9 cellular contexts compared by ENCODE assay signal in genomic region chr10:32981760-32982159, GRCh38. TPM values are rescaled to one million over a fixed set of nuclear protein-coding genes. Genes with fewer than 3 reads are reported as not detected.
DNase-seq lines count a peak whose midpoint lies in the region; ATAC-seq and TF ChIP-seq lines count a peak whose summit lies in the region.
"Had no signal": no experiment of that assay in that cellular context is flagged by ENCODE, and none has a peak within 500 bp of the region (broad histone marks: within the 10 kb centered on the region; RNA-seq: fewer than 3 reads in every experiment).

No MANE protein-coding gene starts in this region.

- H3K27ac Mint-ChIP-seq in Caco-2 (ENCODE audit: unreplicated experiment) (peak overlapping the region; percentile 97), neural crest cell (ENCODE audit: unreplicated experiment) (peak overlapping the region; percentile 85)

- TF ChIP-seq CTCF in Caco-2 (IDR thresholded peaks at IDR 0.05; ENCODE audit: insufficient read depth in 1 of 2, low read depth in 1 of 2, low read length in 1 of 2, severe bottlenecking in 1 of 2, unreplicated experiment in 1 of 2) = no peak
- no peak for TF ChIP-seq CTCF in RWPE2 (IDR thresholded peaks at IDR 0.05; ENCODE audit: poor library complexity, severe bottlenecking)
- TF ChIP-seq CTCF in neural crest cell (conservative IDR thresholded peaks at IDR 0.05) = no peak

- H3K36me3 Mint-ChIP-seq in Caco-2 (ENCODE audit: insufficient read depth, unreplicated experiment) (peaks cover 13% of the 10 kb centered on the region), neural crest cell (ENCODE audit: low read depth) (no peaks in the 10 kb centered on the region)
- H3K36me3 Mint-ChIP-seq: neural progenitor cell had no signal

- no peaks in the 10 kb centered on the region for H3K27me3 ChIP-seq in Caco-2 (replicated peaks; ENCODE audit: control insufficient read depth, insufficient read depth, low read length)
- no peaks in the 10 kb centered on the region for H3K27me3 ChIP-seq in RWPE2 (ENCODE audit: insufficient read depth, poor library complexity, severe bottlenecking)
- H3K27me3 ChIP-seq: neural progenitor cell had no signal

- H3K27me3 Mint-ChIP-seq in Caco-2 (ENCODE audit: insufficient read depth, unreplicated experiment) (no peaks in the 10 kb centered on the region), neural crest cell (ENCODE audit: low read depth) (no peaks in the 10 kb centered on the region)

- H3K4me1 ChIP-seq in Caco-2 (peaks cover 42% of the 10 kb centered on the region), RWPE2 (ENCODE audit: insufficient read depth, poor library complexity, severe bottlenecking) (peaks cover 55% of the 10 kb centered on the region)
- H3K4me1 ChIP-seq: neural progenitor cell had no signal

- ATAC-seq in RWPE2 (ENCODE audit: low read depth) (no peak), HG02623 (IDR thresholded peaks at IDR 0.05; ENCODE audit: unreplicated experiment) (no peak)

- H3K4me1 Mint-ChIP-seq in Caco-2 (ENCODE audit: low read depth, unreplicated experiment) = peaks cover 27% of the 10 kb centered on the region
- H3K4me1 Mint-ChIP-seq in neural crest cell = peaks cover 58% of the 10 kb centered on the region

- peak overlapping the region; percentile 98 for H3K27ac ChIP-seq in RWPE2 (ENCODE audit: poor library complexity, severe bottlenecking)
- H3K27ac ChIP-seq: neural progenitor cell had no signal

- no TSS peak for BruUV-seq in Caco-2 (replicated peaks; lab: Mats Ljungman, UMichigan)

- CTCF ChIA-PET in Caco-2 (lab: Charles Lee) = interaction anchor here (0.6 to 1.7 kb wide), 2 partner anchors 26 to 28 kb away, joined by 3 to 6 read pairs; no protein-coding TSS in a partner anchor

- H3K9me3 ChIP-seq in Caco-2 = no peaks in the 10 kb centered on the region
- H3K9me3 ChIP-seq in RWPE2 (ENCODE audit: severe bottlenecking) = no peaks in the 10 kb centered on the region

- H3K36me3 ChIP-seq in Caco-2 (ENCODE audit: control insufficient read depth, insufficient read depth, low read length) = no peaks in the 10 kb centered on the region
- H3K36me3 ChIP-seq in RWPE2 (ENCODE audit: low read depth) = no peaks in the 10 kb centered on the region
- H3K36me3 ChIP-seq: neural progenitor cell had no signal

- H3K4me3 Mint-ChIP-seq in Caco-2 (ENCODE audit: unreplicated experiment) (peak overlapping the region; percentile 94), neural crest cell (peak overlapping the region; percentile 90)

- H3K9me3 Mint-ChIP-seq in Caco-2 (ENCODE audit: unreplicated experiment) (no peaks in the 10 kb centered on the region), neural crest cell (no peaks in the 10 kb centered on the region)
- H3K9me3 Mint-ChIP-seq: neural progenitor cell had no signal

- H3K4me3 ChIP-seq in Caco-2 (ENCODE audit: low read depth, low read length) (no peak overlapping the region), RWPE2 (ENCODE audit: severe bottlenecking) (no peak overlapping the region)

- intact Hi-C loops in Caco-2 (cut with micrococcal nuclease; ENCODE audit: unreplicated experiment) = no loop called here

- DNase-seq in Caco-2 (peak; percentile 48 to 59), RWPE2 (ENCODE audit: low spot score) (no peak), fibroblast of gingiva (ENCODE audit: low read depth) (peak; percentile 47), neural crest cell (ENCODE audit: low read depth, low spot score) (no peak), NCI-H128 (lab: John Stamatoyannopoulos, UW; ENCODE audit: unreplicated experiment) (no peak)
- no peak for DNase-seq in activated naive CD4-positive, alpha-beta T cell treated with anti-CD3 and anti-CD28 coated beads, Interleukin-2, amount 50 U/mL, for 16 hours
- DNase-seq in stimulated activated CD8-positive, alpha-beta memory T cell treated with anti-CD3 and anti-CD28 coated beads, Interleukin-4, amount 100 ng/mL, for 48 hours = no peak

- POLR2A ChIA-PET in Caco-2 (lab: Charles Lee) = interaction anchor here (1.8 to 1.9 kb wide), 2 partner anchors 25 to 43 kb away, joined by 11 to 12 read pairs; no protein-coding TSS in a partner anchor

RNA-seq across cellular contexts. Expression of gene ITGB1, which starts 23.7 kb away (rescaled TPM):
- total RNA-seq in Caco-2 (2022) (404 and 474 TPM in 2 replicates), neural crest cell (220 and 236 TPM in 2 replicates)

Comparison
In these comparisons a context has a peak if more than half of its experiments do, and no peak if none do; other contexts are left out.
1. DNase-seq: peak in Caco-2 (2 of 2) and fibroblast of gingiva (single experiment); none in RWPE2 (single experiment), neural crest cell (single experiment), activated naive CD4-positive, alpha-beta T cell treated with anti-CD3 and anti-CD28 coated beads, Interleukin-2, amount 50 U/mL, for 16 hours (single experiment), NCI-H128 (single experiment) and stimulated activated CD8-positive, alpha-beta memory T cell treated with anti-CD3 and anti-CD28 coated beads, Interleukin-4, amount 100 ng/mL, for 48 hours (single experiment).